ENCODE assay signal across 8 cellular contexts in genomic region chr7:151167197-151167911, GRCh38. TPM values are rescaled to one million over a fixed set of nuclear protein-coding genes. Genes with fewer than 3 reads are reported as not detected.
DNase-seq lines count a peak whose midpoint lies in the region; ATAC-seq, FAIRE-seq and TF ChIP-seq lines count a peak whose summit lies in the region.

Gene GBX1 (minus strand): TSS chr7:151167694. CDS start chr7:151167548, 146 bp downstream.

- H3K9me1 ChIP-seq in IMR-90 (ENCODE audit: insufficient read depth, low read length): no peaks in the 10 kb centered on the region

- TF ChIP-seq CTCF in BE2C (IDR thresholded peaks at IDR 0.05; ENCODE audit: low read depth, low read length): no peak
- TF ChIP-seq CTCF in IMR-90 (conservative IDR thresholded peaks at IDR 0.05; ENCODE audit: low read depth, low read length): peak; percentile 12; the same call in 1 of the 2 replicates
- TF ChIP-seq CTCF in astrocyte of the cerebellum (IDR thresholded peaks at IDR 0.05; ENCODE audit: low read depth, low read length, missing control alignments): peak; percentile 2
- TF ChIP-seq CTCF in kidney (IDR thresholded peaks at IDR 0.05; ENCODE audit: borderline replicate concordance, extremely low read depth, insufficient read depth): peak; percentile 0

- POLR2A ChIA-PET in IMR-90 (lab: Charles Lee; ENCODE audit: unreplicated experiment): no interaction called here

- H3K79me1 ChIP-seq in IMR-90 (ENCODE audit: low read depth in 1 of 2, low read length in 2 of 2): no peaks in the 10 kb centered on the region

- no peak within 1 kb of the TSS for H3K18ac ChIP-seq in IMR-90 (ENCODE audit: low read depth, low read length)

- H3K36me3 ChIP-seq in BE2C (no peaks in the 10 kb centered on the region), IMR-90 (ENCODE audit: control insufficient read depth, insufficient read depth, low read length) (no peaks in the 10 kb centered on the region), kidney (ENCODE audit: control insufficient read depth in 1 of 2, insufficient read depth in 2 of 2, low read length in 2 of 2) (no peaks in the 10 kb centered on the region), subcutaneous abdominal adipose tissue (ENCODE audit: control insufficient read depth in 5 of 5, insufficient read depth in 5 of 5, low read length in 5 of 5) (no peaks in the 10 kb centered on the region)

- H3K4me1 ChIP-seq in BE2C (no peaks in the 10 kb centered on the region), IMR-90 (ENCODE audit: control insufficient read depth, insufficient read depth, low read length) (peaks cover 1% of the 10 kb centered on the region; the same call in 1 of the 2 replicates), kidney (ENCODE audit: control insufficient read depth in 1 of 2, insufficient read depth in 1 of 2, low read depth in 1 of 2, low read length in 2 of 2) (peaks cover 0 to 8% of the 10 kb centered on the region in 2 donors), subcutaneous abdominal adipose tissue (ENCODE audit: control insufficient read depth in 5 of 5, insufficient read depth in 5 of 5, low read length in 5 of 5) (peaks cover 0 to 19% (median 17%) of the 10 kb centered on the region in 5 donors)

- peak within 1 kb of the TSS; percentile 79 for H2AFZ ChIP-seq in IMR-90 (replicated peaks; ENCODE audit: low read length, poor library complexity)

- dilution Hi-C loops in IMR-90 (cut with HindIII; ENCODE audit: low sequenced_read_pairs, unreplicated experiment): no loop called here

- H3K56ac ChIP-seq in IMR-90 (ENCODE audit: extremely low read depth, insufficient read depth, low read length): no peak within 1 kb of the TSS

- H3K4me3 ChIP-seq in BE2C (ENCODE audit: low read depth, low read length) (peak within 1 kb of the TSS; percentile 30), IMR-90 (ENCODE audit: insufficient read depth, low read depth, low read length) (peak within 1 kb of the TSS; percentile 23; the same call in 1 of the 2 replicates), astrocyte of the cerebellum (ENCODE audit: low read depth, low read length) (peak within 1 kb of the TSS; percentile 28), kidney (ENCODE audit: low read length in 2 of 2) (no peak within 1 kb of the TSS), subcutaneous abdominal adipose tissue (ENCODE audit: low read depth in 1 of 5, low read length in 5 of 5) (peak within 1 kb of the TSS in 4 of 5 donors; percentile 39 to 65 (median 56))

- intact Hi-C loops in IMR-90 (cut with micrococcal nuclease): no loop called here
- intact Hi-C loops in kidney (cut with DNase I): no loop called here

- no peak within 1 kb of the TSS for H4K91ac ChIP-seq in IMR-90 (ENCODE audit: insufficient read depth, low read depth, low read length)

- no peak within 1 kb of the TSS for H2BK5ac ChIP-seq in IMR-90 (ENCODE audit: low read depth, low read length, poor library complexity, severe bottlenecking)

- DNase-seq in BE2C: no peak
- no peak for DNase-seq in IMR-90
- DNase-seq in astrocyte of the cerebellum (ENCODE audit: low read depth): no peak
- no peak for DNase-seq in kidney
- no peak for DNase-seq in NCI-H1092 treated with DMSO at 0.1 percent for 48 hours (lab: John Stamatoyannopoulos, UW)
- DNase-seq in central memory CD4-positive, alpha-beta T cell: no peak

- H4K5ac ChIP-seq in IMR-90 (ENCODE audit: low read depth, low read length): no peak within 1 kb of the TSS

- H3K4ac ChIP-seq in IMR-90 (ENCODE audit: low read depth, low read length): no peak within 1 kb of the TSS

- H3K4me2 ChIP-seq in IMR-90 (ENCODE audit: low read depth, low read length): no peak within 1 kb of the TSS

- H3K27ac ChIP-seq in IMR-90 (ENCODE audit: insufficient read depth, low read length) (no peak within 1 kb of the TSS), kidney (ENCODE audit: low read depth in 2 of 2, low read length in 2 of 2) (no peak within 1 kb of the TSS), subcutaneous abdominal adipose tissue (ENCODE audit: low read depth, low read length) (no peak within 1 kb of the TSS)

- no peak for TF ChIP-seq POLR2A in IMR-90 (IDR thresholded peaks at IDR 0.05; ENCODE audit: low read depth, low read length)

- H2BK120ac ChIP-seq in IMR-90 (ENCODE audit: low read depth, low read length): no peak within 1 kb of the TSS

- H3K23ac ChIP-seq in IMR-90 (ENCODE audit: low read depth, low read length): no peak within 1 kb of the TSS

- BruUV-seq in IMR-90 (replicated peaks; lab: Mats Ljungman, UMichigan): no TSS peak

- CTCF ChIA-PET in IMR-90 (lab: Yijun Ruan, JAX): no interaction called here

- H4K8ac ChIP-seq in IMR-90 (ENCODE audit: low read depth in 2 of 2, low read length in 2 of 2): no peak within 1 kb of the TSS

- WGBS in IMR-90 (ENCODE audit: extremely low coverage in 2 of 2, insufficient read length in 1 of 2), 2 experiments: 0% methylated on average over 31 of the region's 98 CpGs; no CpG with 5 or more reads in 1 of the 2 experiments

- H2BK20ac ChIP-seq in IMR-90 (ENCODE audit: low read depth, low read length): no peak within 1 kb of the TSS

- TF ChIP-seq RAD21 in IMR-90 (IDR thresholded peaks at IDR 0.05; ENCODE audit: low read length): no peak

- H3K27me3 ChIP-seq in BE2C: peaks cover 90% of the 10 kb centered on the region
- peaks cover 62% of the 10 kb centered on the region for H3K27me3 ChIP-seq in IMR-90 (ENCODE audit: control insufficient read depth, insufficient read depth, low read length)
- peaks cover 19 to 43% (median 29%) of the 10 kb centered on the region in 5 donors for H3K27me3 ChIP-seq in subcutaneous abdominal adipose tissue (ENCODE audit: control insufficient read depth in 5 of 5, insufficient read depth in 4 of 5, low read length in 5 of 5)

- H3K14ac ChIP-seq in IMR-90 (replicated peaks; ENCODE audit: low read depth, low read length): no peak within 1 kb of the TSS

- no peaks in the 10 kb centered on the region for H3K9me3 ChIP-seq in BE2C
- peaks cover 3% of the 10 kb centered on the region; the same call in 1 of the 2 replicates for H3K9me3 ChIP-seq in IMR-90 (ENCODE audit: control insufficient read depth, insufficient read depth, low read length)
- no peaks in the 10 kb centered on the region for H3K9me3 ChIP-seq in kidney (ENCODE audit: control insufficient read depth in 1 of 2, low read length in 2 of 2)
- H3K9me3 ChIP-seq in subcutaneous abdominal adipose tissue (ENCODE audit: control insufficient read depth in 5 of 5, low read length in 5 of 5): no peaks in the 10 kb centered on the region

- ATAC-seq in IMR-90 (ENCODE audit: low read depth) (peak; percentile 76), GM18907 (IDR thresholded peaks at IDR 0.05; ENCODE audit: unreplicated experiment) (no peak)

- H3K9ac ChIP-seq in IMR-90 (ENCODE audit: low read depth, low read length) (no peak within 1 kb of the TSS), kidney (ENCODE audit: low read length in 2 of 2) (no peak within 1 kb of the TSS), subcutaneous abdominal adipose tissue (ENCODE audit: low read length in 5 of 5) (no peak within 1 kb of the TSS)

- no peak within 1 kb of the TSS for H2AK9ac ChIP-seq in IMR-90 (replicated peaks; ENCODE audit: low read depth, low read length, poor library complexity)

- H4K20me1 ChIP-seq in IMR-90 (ENCODE audit: insufficient read depth, low read length): no peaks in the 10 kb centered on the region; the same call in 1 of the 2 replicates

- H2BK15ac ChIP-seq in IMR-90 (ENCODE audit: low read depth, low read length): no peak within 1 kb of the TSS

- in situ Hi-C loops in IMR-90 (cut with MboI; ENCODE audit: low sequenced_read_pairs): no loop called here
- in situ Hi-C loops in astrocyte of the cerebellum (cut with HindIII; ENCODE audit: low sequenced_read_pairs): loop anchor here (5.0 to 10.0 kb wide), 3 partner anchors 40 to 137 kb away; no protein-coding TSS in a partner anchor

- no peak for FAIRE-seq in kidney (lab: Jason Lieb, UNC)

- H2AK5ac ChIP-seq in IMR-90 (ENCODE audit: low read depth, low read length): no peak within 1 kb of the TSS

TF ChIP-seq in IMR-90, 13 proteins besides CTCF, POLR2A, EP300 and RAD21 (continues in another document):
- TF ChIP-seq SMC3 (IDR thresholded peaks at IDR 0.05; ENCODE audit: low read depth, low read length) (no peak), FOS (IDR thresholded peaks at IDR 0.05; ENCODE audit: low read depth, low read length) (no peak), MAZ (IDR thresholded peaks at IDR 0.05; ENCODE audit: borderline replicate concordance, low read depth, low read length) (no peak), NFE2L2 (IDR thresholded peaks at IDR 0.05; ENCODE audit: low read depth, low read length) (no peak), USF2 (IDR thresholded peaks at IDR 0.05; ENCODE audit: low read depth, low read length) (no peak), MAFK (IDR thresholded peaks at IDR 0.05; ENCODE audit: low read depth, low read length) (no peak), ELK1 (IDR thresholded peaks at IDR 0.05; ENCODE audit: borderline replicate concordance, low read depth, low read length) (no peak), CEBPB (IDR thresholded peaks at IDR 0.05; ENCODE audit: low read depth, low read length) (no peak), BHLHE40 (IDR thresholded peaks at IDR 0.05; ENCODE audit: low read depth, low read length) (no peak), MXI1 (IDR thresholded peaks at IDR 0.05; ENCODE audit: borderline replicate concordance, low read depth, low read length) (no peak), CHD1 (IDR thresholded peaks at IDR 0.05; ENCODE audit: low read depth, low read length) (no peak)

RNA-seq across cellular contexts. Expression of gene GBX1, which starts in this region (rescaled TPM):
- polyA plus RNA-seq in BE2C (2012; ENCODE audit: insufficient read depth, insufficient read length, low read depth): not detected
- total RNA-seq in IMR-90 (2012; rRNA removed) (not detected in 2 replicates), kidney (not detected)
- polyA plus RNA-seq in IMR-90 (2012; rRNA removed) (not detected in 2 replicates), kidney (ENCODE audit: insufficient read depth, low read depth, low replicate concordance) (not detected)
- not detected in 2 replicates for polyA plus RNA-seq in IMR-90 (2012; cell fraction: cytosol; rRNA removed)
- polyA plus RNA-seq in IMR-90 (2012; cell fraction: nucleus; rRNA removed; ENCODE audit: low replicate concordance): not detected in 2 replicates

Comparison
In these comparisons a context has a peak if more than half of its experiments do, and no peak if none do; other contexts are left out.
1. Peak in ATAC-seq and H3K4me3 ChIP-seq in IMR-90; RNA of the gene not detected or under 1 TPM.
2. H3K4me3 ChIP-seq: peak in BE2C (single experiment), astrocyte of the cerebellum (single experiment) and subcutaneous abdominal adipose tissue (4 of 5); none in kidney (0 of 2).